ENCODE assay signal across 8 cellular contexts in genomic region chr15:21283210-21283609, GRCh38.
DNase-seq lines count a peak whose midpoint lies in the region; ATAC-seq and TF ChIP-seq lines count a peak whose summit lies in the region.
"Not testable (repeated sequence)": the region's sequence is repeated elsewhere in the genome, so short reads cannot be mapped to it uniquely, and the experiment has no call there.

No MANE protein-coding gene starts in this region.

- not testable (repeated sequence) for H3K9me3 Mint-ChIP-seq in CD8-positive, alpha-beta T cell; activated naive CD4-positive, alpha-beta T cell treated with anti-CD3 and anti-CD28 coated beads, Interleukin-2, amount 50 U/mL, for 72 hours; naive B cell

- not testable (repeated sequence) for H3K4me1 Mint-ChIP-seq in CD8-positive, alpha-beta T cell (ENCODE audit: low read depth); naive B cell

- not testable (repeated sequence) for H3K9me3 ChIP-seq in CD8-positive, alpha-beta T cell (ENCODE audit: low read length)

- POLR2A ChIA-PET in CD8-positive, alpha-beta T cell (lab: Charles Lee): not testable (repeated sequence)

- TF ChIP-seq CTCF in CD8-positive, alpha-beta T cell (IDR thresholded peaks at IDR 0.05): not testable (repeated sequence)

- H3K4me3 Mint-ChIP-seq in CD8-positive, alpha-beta T cell; naive B cell: not testable (repeated sequence)

- not testable (repeated sequence) for H3K36me3 Mint-ChIP-seq in CD8-positive, alpha-beta T cell; activated naive CD4-positive, alpha-beta T cell treated with anti-CD3 and anti-CD28 coated beads, Interleukin-2, amount 50 U/mL, for 72 hours; naive B cell

- H3K27me3 ChIP-seq in CD8-positive, alpha-beta T cell (ENCODE audit: insufficient read depth, low read length): not testable (repeated sequence)

- not testable (repeated sequence) for H3K36me3 ChIP-seq in CD8-positive, alpha-beta T cell (ENCODE audit: insufficient read depth, low read length)

- H3K4me1 ChIP-seq in CD8-positive, alpha-beta T cell (ENCODE audit: insufficient read depth, low read length): not testable (repeated sequence)

- not testable (repeated sequence) for H3K27ac Mint-ChIP-seq in CD8-positive, alpha-beta T cell; activated naive CD4-positive, alpha-beta T cell treated with anti-CD3 and anti-CD28 coated beads, Interleukin-2, amount 50 U/mL, for 72 hours; naive B cell

- CTCF ChIA-PET in CD8-positive, alpha-beta T cell (lab: Charles Lee): not testable (repeated sequence)

- not testable (repeated sequence) for H3K27me3 Mint-ChIP-seq in CD8-positive, alpha-beta T cell (ENCODE audit: low read depth); naive B cell

- ATAC-seq in CD8-positive, alpha-beta T cell: peak; percentile 57
- ATAC-seq in GM18909 (IDR thresholded peaks at IDR 0.05; ENCODE audit: poor library complexity, unreplicated experiment) (peak; percentile 93), GM21381 (IDR thresholded peaks at IDR 0.05; ENCODE audit: unreplicated experiment) (peak; percentile 81), HG02678 (IDR thresholded peaks at IDR 0.05; ENCODE audit: unreplicated experiment) (peak; percentile 81), HG03097 (IDR thresholded peaks at IDR 0.05; ENCODE audit: low FRiP score, unreplicated experiment) (peak; percentile 92), HG03558 (IDR thresholded peaks at IDR 0.05; ENCODE audit: extremely low read depth, unreplicated experiment) (peak; percentile 93), naive B cell (ENCODE audit: low read depth in 2 of 2) (peak; percentile 88 to 92)
- peak; percentile 49 to 55 for ATAC-seq in activated naive CD4-positive, alpha-beta T cell treated with anti-CD3 and anti-CD28 coated beads, Interleukin-2, amount 50 U/mL, for 72 hours

- intact Hi-C loops in CD8-positive, alpha-beta T cell (cut with DNase I, micrococcal nuclease): not testable (repeated sequence)

- not testable (repeated sequence) for DNase-seq in CD8-positive, alpha-beta T cell; activated naive CD4-positive, alpha-beta T cell treated with anti-CD3 and anti-CD28 coated beads, Interleukin-2, amount 50 U/mL, for 72 hours (ENCODE audit: low spot score in 2 of 2); naive B cell

- not testable (repeated sequence) for H3K4me3 ChIP-seq in CD8-positive, alpha-beta T cell (ENCODE audit: low read depth, low read length)

- H3K27ac ChIP-seq in CD8-positive, alpha-beta T cell (ENCODE audit: low read depth, low read length): not testable (repeated sequence)
